Comparison of ENCODE assay signal across 1 cellular context in genomic region chr3:170999737-171000242, GRCh38.
TF ChIP-seq lines count a peak whose summit lies in the region.

No MANE protein-coding gene starts in this region.

TF ChIP-seq in HepG2, 621 proteins besides CTCF, POLR2A, EP300 and RAD21 (continued from another document and continues in another):
- no peak for TF ChIP-seq ZFYVE20 (CRISPR knock-in tag; IDR thresholded peaks at IDR 0.05; ENCODE audit: borderline replicate concordance, low read depth)
- TF ChIP-seq CEBPB (IDR thresholded peaks at IDR 0.05; ENCODE audit: borderline replicate concordance, low read depth, low read length) = no peak
- no peak for TF ChIP-seq ZNF260 (CRISPR knock-in tag; IDR thresholded peaks at IDR 0.05; ENCODE audit: borderline replicate concordance, low read depth)
- TF ChIP-seq ZNF383 (CRISPR knock-in tag; IDR thresholded peaks at IDR 0.05; ENCODE audit: borderline replicate concordance) = no peak
- TF ChIP-seq CREM (IDR thresholded peaks at IDR 0.05) = no peak; the same call in 1 of the 2 replicates
- no peak for TF ChIP-seq CREM (CRISPR knock-in tag; IDR thresholded peaks at IDR 0.05)
- TF ChIP-seq ETV5 (CRISPR knock-in tag; IDR thresholded peaks at IDR 0.05; ENCODE audit: borderline replicate concordance) = peak; percentile 91
- no peak for TF ChIP-seq ZFY (CRISPR knock-in tag; IDR thresholded peaks at IDR 0.05)
- no peak for TF ChIP-seq ZNF788 (CRISPR knock-in tag; IDR thresholded peaks at IDR 0.05; ENCODE audit: borderline replicate concordance)
- TF ChIP-seq FOXJ3 (CRISPR knock-in tag; IDR thresholded peaks at IDR 0.05; ENCODE audit: borderline replicate concordance) = peak; percentile 47; the same call in 1 of the 2 replicates
- TF ChIP-seq PHB2 (IDR thresholded peaks at IDR 0.05; ENCODE audit: partially characterized antibody) = no peak
- no peak for TF ChIP-seq ATF7-NPFF (CRISPR knock-in tag; IDR thresholded peaks at IDR 0.05; ENCODE audit: low read depth)
- no peak for TF ChIP-seq TP53 (CRISPR knock-in tag; conservative IDR thresholded peaks at IDR 0.05)
- peak; percentile 15; the same call in 1 of the 2 replicates for TF ChIP-seq RARA (CRISPR knock-in tag; IDR thresholded peaks at IDR 0.05)
- no peak for TF ChIP-seq THAP8 (CRISPR knock-in tag; IDR thresholded peaks at IDR 0.05; ENCODE audit: borderline replicate concordance)
- no peak for TF ChIP-seq KDM2A (CRISPR knock-in tag; IDR thresholded peaks at IDR 0.05; ENCODE audit: borderline replicate concordance, low read depth)
- TF ChIP-seq ZNF7 (CRISPR knock-in tag; IDR thresholded peaks at IDR 0.05) = no peak
- no peak for TF ChIP-seq ZBTB8A (CRISPR knock-in tag; IDR thresholded peaks at IDR 0.05; ENCODE audit: borderline replicate concordance, low read depth)
- no peak for TF ChIP-seq ATF5 (CRISPR knock-in tag; IDR thresholded peaks at IDR 0.05; ENCODE audit: low read depth)
- TF ChIP-seq NFYB (CRISPR knock-in tag; IDR thresholded peaks at IDR 0.05) = no peak
- TF ChIP-seq ZNF720 (CRISPR knock-in tag; IDR thresholded peaks at IDR 0.05) = no peak
- TF ChIP-seq GFI1 (CRISPR knock-in tag; IDR thresholded peaks at IDR 0.05; ENCODE audit: borderline replicate concordance) = no peak
- peak; percentile 56; the same call in 1 of the 2 replicates for TF ChIP-seq HMG20A (CRISPR knock-in tag; IDR thresholded peaks at IDR 0.05; ENCODE audit: borderline replicate concordance)
- no peak for TF ChIP-seq SIX4 (CRISPR knock-in tag; IDR thresholded peaks at IDR 0.05)
- TF ChIP-seq EHMT2 (IDR thresholded peaks at IDR 0.05; ENCODE audit: borderline replicate concordance, low read depth, low read length) = 0 out of 2 replicates have a peak, but pooled peaks have one; percentile 44
- TF ChIP-seq KAT2B (IDR thresholded peaks at IDR 0.05; ENCODE audit: borderline replicate concordance, low read depth, low read length) = peak; percentile 25; the same call in 1 of the 2 replicates
- peak; percentile 52 for TF ChIP-seq FOXA3 (CRISPR knock-in tag; IDR thresholded peaks at IDR 0.05)
- TF ChIP-seq SRF (IDR thresholded peaks at IDR 0.05; ENCODE audit: low read depth, low read length) = no peak
- TF ChIP-seq CBX5 (CRISPR knock-in tag; IDR thresholded peaks at IDR 0.05; ENCODE audit: borderline replicate concordance) = no peak
- no peak for TF ChIP-seq LCORL (IDR thresholded peaks at IDR 0.05)
- TF ChIP-seq LCORL (CRISPR knock-in tag; IDR thresholded peaks at IDR 0.05) = 0 out of 2 replicates have a peak, but pooled peaks have one; percentile 33
- no peak for TF ChIP-seq ZNF776 (CRISPR knock-in tag; IDR thresholded peaks at IDR 0.05)
- no peak for TF ChIP-seq ARNT2 (CRISPR knock-in tag; IDR thresholded peaks at IDR 0.05; ENCODE audit: low read depth)
- no peak for TF ChIP-seq ZNF276 (CRISPR knock-in tag; IDR thresholded peaks at IDR 0.05; ENCODE audit: low read depth)
- TF ChIP-seq HNRNPLL (IDR thresholded peaks at IDR 0.05; ENCODE audit: low read depth, low read length, poor library complexity, severe bottlenecking) = no peak
- TF ChIP-seq ZNF879 (CRISPR knock-in tag; IDR thresholded peaks at IDR 0.05) = no peak
- TF ChIP-seq E2F5 (CRISPR knock-in tag; conservative IDR thresholded peaks at IDR 0.05) = no peak
- no peak for TF ChIP-seq ZNF121 (CRISPR knock-in tag; IDR thresholded peaks at IDR 0.05)
- no peak for TF ChIP-seq ZNF615 (CRISPR knock-in tag; IDR thresholded peaks at IDR 0.05; ENCODE audit: borderline replicate concordance)
- no peak for TF ChIP-seq ZNF343 (CRISPR knock-in tag; IDR thresholded peaks at IDR 0.05)
- peak; percentile 26 for TF ChIP-seq BRD4 (CRISPR knock-in tag; IDR thresholded peaks at IDR 0.05)
- TF ChIP-seq TCF12 (IDR thresholded peaks at IDR 0.05) = no peak
- no peak for TF ChIP-seq TCF12 (CRISPR knock-in tag; IDR thresholded peaks at IDR 0.05)
- TF ChIP-seq ZNF607 (CRISPR knock-in tag; IDR thresholded peaks at IDR 0.05; ENCODE audit: borderline replicate concordance) = no peak
- no peak for TF ChIP-seq ZBTB46 (CRISPR knock-in tag; IDR thresholded peaks at IDR 0.05; ENCODE audit: borderline replicate concordance)
- TF ChIP-seq GTF2F1 (IDR thresholded peaks at IDR 0.05; ENCODE audit: low read length) = no peak
- no peak for TF ChIP-seq GLI4 (CRISPR knock-in tag; IDR thresholded peaks at IDR 0.05; ENCODE audit: borderline replicate concordance)
- TF ChIP-seq IRX3 (CRISPR knock-in tag; IDR thresholded peaks at IDR 0.05; ENCODE audit: borderline replicate concordance, low read depth) = no peak
- TF ChIP-seq CREB1 (IDR thresholded peaks at IDR 0.05) = peak; percentile 68
- peak; percentile 72 for TF ChIP-seq CREB1 (CRISPR knock-in tag; IDR thresholded peaks at IDR 0.05)
- TF ChIP-seq HOMEZ (CRISPR knock-in tag; IDR thresholded peaks at IDR 0.05; ENCODE audit: low read depth) = peak; percentile 63; the same call in 1 of the 2 replicates
- TF ChIP-seq PPARG (CRISPR knock-in tag; conservative IDR thresholded peaks at IDR 0.05) = peak; percentile 64
- TF ChIP-seq ZNF18 (CRISPR knock-in tag; IDR thresholded peaks at IDR 0.05; ENCODE audit: insufficient replicate concordance) = no peak
- TF ChIP-seq ZNF749 (CRISPR knock-in tag; IDR thresholded peaks at IDR 0.05; ENCODE audit: borderline replicate concordance) = peak; percentile 27; the same call in 1 of the 2 replicates
- no peak for TF ChIP-seq ZNF772 (CRISPR knock-in tag; IDR thresholded peaks at IDR 0.05)
- no peak for TF ChIP-seq ZNF451 (CRISPR knock-in tag; IDR thresholded peaks at IDR 0.05)
- no peak for TF ChIP-seq ZNF562 (CRISPR knock-in tag; IDR thresholded peaks at IDR 0.05; ENCODE audit: borderline replicate concordance)
- TF ChIP-seq SMAD1 (CRISPR knock-in tag; IDR thresholded peaks at IDR 0.05; ENCODE audit: borderline replicate concordance, low read depth) = no peak
- TF ChIP-seq CCDC6 (CRISPR knock-in tag; IDR thresholded peaks at IDR 0.05) = no peak
- no peak for TF ChIP-seq ZC3H4 (CRISPR knock-in tag; IDR thresholded peaks at IDR 0.05; ENCODE audit: borderline replicate concordance)
- no peak for TF ChIP-seq MZF1 (CRISPR knock-in tag; IDR thresholded peaks at IDR 0.05; ENCODE audit: borderline replicate concordance)
- TF ChIP-seq ZBTB37 (CRISPR knock-in tag; IDR thresholded peaks at IDR 0.05) = peak; percentile 67; the same call in 1 of the 2 replicates
- TF ChIP-seq RFX1 (IDR thresholded peaks at IDR 0.05) = no peak
- no peak; the same call in 1 of the 2 replicates for TF ChIP-seq PRDM10 (CRISPR knock-in tag; IDR thresholded peaks at IDR 0.05; ENCODE audit: low read depth)
- no peak for TF ChIP-seq KMT2B (CRISPR knock-in tag; IDR thresholded peaks at IDR 0.05)
- TF ChIP-seq WIZ (CRISPR knock-in tag; IDR thresholded peaks at IDR 0.05) = no peak
- TF ChIP-seq KLF12 (CRISPR knock-in tag; IDR thresholded peaks at IDR 0.05; ENCODE audit: borderline replicate concordance) = no peak
